ENCODE assay signal across 1 cellular context in the genomic region with DNA sequence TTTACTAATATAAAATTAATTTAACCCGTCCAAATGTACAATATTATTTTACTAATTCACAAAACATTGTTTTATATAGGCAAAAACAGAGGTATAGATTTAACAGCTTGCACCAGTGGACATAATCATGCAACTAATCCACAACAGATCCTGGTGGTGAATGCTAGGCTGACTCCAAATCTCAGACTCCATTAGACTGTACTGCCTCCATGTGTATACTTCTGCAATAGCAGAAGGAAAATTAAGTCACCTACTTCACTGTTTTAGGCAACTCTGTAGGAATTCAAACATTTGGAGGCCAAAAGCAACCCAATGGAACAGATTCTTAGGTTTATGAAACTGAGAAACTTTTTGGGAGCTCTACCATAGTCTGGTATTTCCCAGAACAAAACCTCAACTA.
TF ChIP-seq lines count a peak whose summit lies in the region.

No MANE protein-coding gene starts in this region.

TF ChIP-seq in GM23338, 12 proteins besides CTCF, POLR2A, EP300 and RAD21 (continued from another document):
- TF ChIP-seq, protein P1, sequence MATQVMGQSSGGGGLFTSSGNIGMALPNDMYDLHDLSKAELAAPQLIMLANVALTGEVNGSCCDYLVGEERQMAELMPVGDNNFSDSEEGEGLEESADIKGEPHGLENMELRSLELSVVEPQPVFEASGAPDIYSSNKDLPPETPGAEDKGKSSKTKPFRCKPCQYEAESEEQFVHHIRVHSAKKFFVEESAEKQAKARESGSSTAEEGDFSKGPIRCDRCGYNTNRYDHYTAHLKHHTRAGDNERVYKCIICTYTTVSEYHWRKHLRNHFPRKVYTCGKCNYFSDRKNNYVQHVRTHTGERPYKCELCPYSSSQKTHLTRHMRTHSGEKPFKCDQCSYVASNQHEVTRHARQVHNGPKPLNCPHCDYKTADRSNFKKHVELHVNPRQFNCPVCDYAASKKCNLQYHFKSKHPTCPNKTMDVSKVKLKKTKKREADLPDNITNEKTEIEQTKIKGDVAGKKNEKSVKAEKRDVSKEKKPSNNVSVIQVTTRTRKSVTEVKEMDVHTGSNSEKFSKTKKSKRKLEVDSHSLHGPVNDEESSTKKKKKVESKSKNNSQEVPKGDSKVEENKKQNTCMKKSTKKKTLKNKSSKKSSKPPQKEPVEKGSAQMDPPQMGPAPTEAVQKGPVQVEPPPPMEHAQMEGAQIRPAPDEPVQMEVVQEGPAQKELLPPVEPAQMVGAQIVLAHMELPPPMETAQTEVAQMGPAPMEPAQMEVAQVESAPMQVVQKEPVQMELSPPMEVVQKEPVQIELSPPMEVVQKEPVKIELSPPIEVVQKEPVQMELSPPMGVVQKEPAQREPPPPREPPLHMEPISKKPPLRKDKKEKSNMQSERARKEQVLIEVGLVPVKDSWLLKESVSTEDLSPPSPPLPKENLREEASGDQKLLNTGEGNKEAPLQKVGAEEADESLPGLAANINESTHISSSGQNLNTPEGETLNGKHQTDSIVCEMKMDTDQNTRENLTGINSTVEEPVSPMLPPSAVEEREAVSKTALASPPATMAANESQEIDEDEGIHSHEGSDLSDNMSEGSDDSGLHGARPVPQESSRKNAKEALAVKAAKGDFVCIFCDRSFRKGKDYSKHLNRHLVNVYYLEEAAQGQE (IDR thresholded peaks at IDR 0.05; ENCODE audit: unreplicated experiment): no peak
- no peak for TF ChIP-seq STAT1 (IDR thresholded peaks at IDR 0.05; ENCODE audit: unreplicated experiment)
